In the genomic region with DNA sequence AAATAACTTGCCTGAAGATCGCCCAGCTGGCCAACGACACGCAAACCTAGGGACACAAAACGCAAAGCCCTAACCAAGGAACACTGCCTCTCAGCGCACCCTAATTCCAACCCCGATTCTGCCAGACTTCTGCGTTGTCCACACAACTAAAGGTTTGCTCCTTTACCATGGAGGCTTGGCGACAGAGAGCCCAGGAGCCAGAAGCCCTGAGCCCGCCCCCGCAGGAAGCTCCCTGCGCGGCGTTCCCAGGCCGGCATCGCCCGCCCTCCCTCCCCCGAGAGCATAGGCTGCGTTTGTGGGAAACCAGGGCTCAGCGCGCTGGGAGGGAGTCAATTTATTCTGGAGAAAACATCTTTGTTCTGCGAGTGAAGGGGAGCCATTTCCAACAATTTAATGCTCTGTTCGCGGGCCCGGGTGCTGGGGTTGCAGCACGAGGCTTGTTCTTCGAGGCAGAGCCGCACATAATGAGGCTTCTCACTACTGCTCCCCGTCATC, we compare ENCODE assay signal across 15 cellular contexts.
DNase-seq lines count a peak whose midpoint lies in the region; ATAC-seq and TF ChIP-seq lines count a peak whose summit lies in the region.
"Had no signal": no experiment of that assay in that cellular context is flagged by ENCODE, and none has a peak within 500 bp of the region (broad histone marks: within the 10 kb centered on the region; RNA-seq: fewer than 3 reads in every experiment).

No MANE protein-coding gene starts in this region.

- H3K27me3 ChIP-seq in psoas muscle (ENCODE audit: insufficient read depth in 3 of 3, low read length in 2 of 3) = peaks cover 0 to 27% (median 4%) of the 10 kb centered on the region in 3 donors

- ATAC-seq in psoas muscle = no peak
- ATAC-seq in mucosa of descending colon = no peak
- no peak for ATAC-seq in HG02840 (IDR thresholded peaks at IDR 0.05; ENCODE audit: low FRiP score, unreplicated experiment)
- ATAC-seq: T-helper 17 cell had no signal

- H3K27ac ChIP-seq in angular gyrus (ENCODE audit: low read depth, low read length) (peak overlapping the region; percentile 96), psoas muscle (no peak overlapping the region)
- H3K27ac ChIP-seq: RWPE1, spleen had no signal

- WGBS in psoas muscle, 3 donors = 10 to 17% (median 11%) methylated on average over 28 of the region's 28 CpGs

- H3K9me3 ChIP-seq in psoas muscle (no peaks in the 10 kb centered on the region), mucosa of descending colon (no peaks in the 10 kb centered on the region)

- H3K4me1 ChIP-seq in psoas muscle = peaks cover 5% of the 10 kb centered on the region
- H3K4me1 ChIP-seq in mucosa of descending colon (ENCODE audit: low read depth) = no peaks in the 10 kb centered on the region

- DNase-seq in AG20443 (ENCODE audit: low spot score) = peak; percentile 34
- peak; percentile 77 for DNase-seq in inferior parietal cortex (ENCODE audit: extremely low spot score)
- no peak for DNase-seq in psoas muscle
- DNase-seq in mucosa of descending colon = no peak
- no peak for DNase-seq in NCI-H524 treated with DMSO at 0.1 percent for 48 hours (lab: John Stamatoyannopoulos, UW)
- DNase-seq in activated CD4-positive, CD25-positive, alpha-beta regulatory T cell treated with anti-CD3 and anti-CD28 coated beads, Interleukin-2, amount 50 U/mL, for 72 hours = no peak
- DNase-seq: activated CD4-positive, alpha-beta T cell treated with anti-CD3 and anti-CD28 coated beads, Interleukin-2, amount 50 U/mL, for 4 hours; DMS79; NCI-H1105; T-helper 17 cell had no signal

- intact Hi-C loops in psoas muscle (cut with DNase I) = no loop called here
- intact Hi-C loops in mucosa of descending colon (cut with DNase I, micrococcal nuclease) = no loop called here

- TF ChIP-seq CTCF in psoas muscle (IDR thresholded peaks at IDR 0.05) = no peak
- no peak for TF ChIP-seq CTCF in mucosa of descending colon (IDR thresholded peaks at IDR 0.05)

- no peaks in the 10 kb centered on the region for H3K36me3 ChIP-seq in psoas muscle (ENCODE audit: insufficient read depth in 1 of 2, low read depth in 1 of 2)
- H3K36me3 ChIP-seq in mucosa of descending colon (ENCODE audit: low read depth) = no peaks in the 10 kb centered on the region
- H3K36me3 ChIP-seq: spleen had no signal

- H3K4me3 ChIP-seq in psoas muscle (peak overlapping the region; percentile 25), mucosa of descending colon (no peak overlapping the region)
- H3K4me3 ChIP-seq: GM12878, spleen had no signal

Comparison
In these comparisons a context has a peak if more than half of its experiments do, and no peak if none do; other contexts are left out.
1. DNase-seq: peak in AG20443 (single experiment) and inferior parietal cortex (single experiment); none in psoas muscle (0 of 2), mucosa of descending colon (0 of 3), NCI-H524 treated with DMSO at 0.1 percent for 48 hours (single experiment) and activated CD4-positive, CD25-positive, alpha-beta regulatory T cell treated with anti-CD3 and anti-CD28 coated beads, Interleukin-2, amount 50 U/mL, for 72 hours (single experiment).